ENCODE assay signal across 10 cellular contexts in genomic region chr10:102280397-102281015, GRCh38. TPM values are rescaled to one million over a fixed set of nuclear protein-coding genes. Genes with fewer than 3 reads are reported as not detected.
DNase-seq lines count a peak whose midpoint lies in the region; ATAC-seq and TF ChIP-seq lines count a peak whose summit lies in the region.
"Had no signal": no experiment of that assay in that cellular context is flagged by ENCODE, and none has a peak within 500 bp of the region (broad histone marks: within the 10 kb centered on the region; RNA-seq: fewer than 3 reads in every experiment).

No MANE protein-coding gene starts in this region.

- H3K79me2 ChIP-seq in GM23338 (replicated peaks; ENCODE audit: insufficient read depth), result no peaks in the 10 kb centered on the region; the same call in 1 of the 2 replicates

- no peaks in the 10 kb centered on the region for H3K9me2 ChIP-seq in GM23338 (ENCODE audit: insufficient read depth)

- H3K36me3 Mint-ChIP-seq in brain, result peaks cover 47% of the 10 kb centered on the region
- H3K36me3 Mint-ChIP-seq in GM23338 (ENCODE audit: low read depth), result no peaks in the 10 kb centered on the region

- H3K27ac Mint-ChIP-seq in brain (peak overlapping the region in 4 of 5 experiments; percentile 34 to 96 (median 75)), GM23338 (no peak overlapping the region)

- H3F3A ChIP-seq in GM23338 (replicated peaks; ENCODE audit: low read depth), result no peaks in the 10 kb centered on the region

- H3K27me3 Mint-ChIP-seq in brain (no peaks in the 10 kb centered on the region), GM23338 (ENCODE audit: insufficient read depth, low read depth, poor library complexity) (no peaks in the 10 kb centered on the region)

- peak overlapping the region in 3 of 5 experiments; percentile 30 to 80 (median 76) for H3K4me3 Mint-ChIP-seq in brain
- no peak overlapping the region for H3K4me3 Mint-ChIP-seq in GM23338

- 0 out of 2 replicates have a peak overlapping the region, but pooled peaks have one; percentile 9 for H3K4me3 ChIP-seq in BE2C (ENCODE audit: low read depth, low read length)
- H3K4me3 ChIP-seq in LNCaP clone FGC (ENCODE audit: low read depth, low read length), result peak overlapping the region; percentile 34
- H3K4me3 ChIP-seq in GM23338, result no peak overlapping the region

- H3K4me2 ChIP-seq in GM23338, result no peak overlapping the region

- H3K4me1 ChIP-seq in BE2C (peaks cover 6% of the 10 kb centered on the region), GM23338 (ENCODE audit: insufficient read depth) (no peaks in the 10 kb centered on the region)

- H3K27me3 ChIP-seq in BE2C, result no peaks in the 10 kb centered on the region
- H3K27me3 ChIP-seq in GM23338 (ENCODE audit: insufficient read depth), result no peaks in the 10 kb centered on the region

- H3K27ac ChIP-seq in GM23338 (ENCODE audit: low read depth), result no peak overlapping the region

- no peak overlapping the region for H2AFZ ChIP-seq in GM23338

- H3K9me3 Mint-ChIP-seq in brain, result no peaks in the 10 kb centered on the region
- H3K9me3 Mint-ChIP-seq in GM23338, result no peaks in the 10 kb centered on the region

- DNase-seq in BE2C, result peak; percentile 46
- DNase-seq in LNCaP clone FGC (ENCODE audit: low read depth), result peak; percentile 15
- peak; percentile 66 to 86 for DNase-seq in lung microvascular endothelial cell (ENCODE audit: low read depth in 2 of 2)
- no peak for DNase-seq in GM23338 (ENCODE audit: low spot score)
- DNase-seq in GM19240 (ENCODE audit: insufficient read length, low spot score), result no peak
- DNase-seq in NCI-H187 (lab: John Stamatoyannopoulos, UW), result no peak
- no peak for DNase-seq in SKM-1 treated with dmso at 0.1 percent for 144 hours (lab: John Stamatoyannopoulos, UW; ENCODE audit: unreplicated experiment)
- DNase-seq: PC-3 had no signal

- H3K36me3 ChIP-seq in BE2C (peaks cover 10% of the 10 kb centered on the region), GM23338 (ENCODE audit: insufficient read depth) (no peaks in the 10 kb centered on the region)

- H4K20me1 ChIP-seq in GM23338 (replicated peaks; ENCODE audit: insufficient read depth), result peaks cover 16% of the 10 kb centered on the region; the same call in 1 of the 2 replicates

- no peak for TF ChIP-seq CTCF in BE2C (IDR thresholded peaks at IDR 0.05; ENCODE audit: low read depth, low read length)
- no peak for TF ChIP-seq CTCF in LNCaP clone FGC (IDR thresholded peaks at IDR 0.05; ENCODE audit: control insufficient read depth, extremely low read depth, insufficient read depth)
- TF ChIP-seq CTCF in brain (conservative IDR thresholded peaks at IDR 0.05), result no peak
- TF ChIP-seq CTCF in GM23338 (conservative IDR thresholded peaks at IDR 0.05; ENCODE audit: low read depth in 2 of 2), result no peak

- H3K9me3 ChIP-seq in BE2C, result no peaks in the 10 kb centered on the region

- no peak for ATAC-seq in GM23338
- ATAC-seq: PC-3 had no signal

- H3K4me1 Mint-ChIP-seq in brain (peaks cover 62% of the 10 kb centered on the region), GM23338 (no peaks in the 10 kb centered on the region)

TF ChIP-seq in GM23338, 12 proteins besides CTCF, POLR2A, EP300 and RAD21 (continues in another document):
- TF ChIP-seq EZH2 (IDR thresholded peaks at IDR 0.05; ENCODE audit: low read depth, unreplicated experiment) (no peak), JUNB (IDR thresholded peaks at IDR 0.05; ENCODE audit: unreplicated experiment) (no peak), ZNF114 (CRISPR knock-in tag; IDR thresholded peaks at IDR 0.05) (no peak), CREB1 (CRISPR knock-in tag; IDR thresholded peaks at IDR 0.05; ENCODE audit: low read depth) (no peak), ZNF462 (CRISPR knock-in tag; IDR thresholded peaks at IDR 0.05) (no peak), ZNF331 (CRISPR knock-in tag; IDR thresholded peaks at IDR 0.05; ENCODE audit: low read depth) (no peak), STAT1 (IDR thresholded peaks at IDR 0.05; ENCODE audit: unreplicated experiment) (no peak), POLR2AphosphoS5 (IDR thresholded peaks at IDR 0.05; ENCODE audit: low read depth) (no peak), ETS1 (IDR thresholded peaks at IDR 0.05) (no peak)

RNA-seq across cellular contexts. Expression of gene GBF1, which starts 35.2 kb away (rescaled TPM):
- 66.7 TPM for polyA plus RNA-seq in BE2C (2012; ENCODE audit: insufficient read depth, insufficient read length, low read depth)
- polyA plus RNA-seq in brain (ENCODE audit: insufficient read depth, low read depth, low replicate concordance), result 37.1 TPM
- 10.3 and 10.9 TPM in 2 replicates for total RNA-seq in lung microvascular endothelial cell
- 27.2 and 32.6 TPM in 2 replicates for total RNA-seq in GM23338 (2014; rRNA removed; shearing (Covaris generic))
- 6.5 and 7.5 TPM in 2 replicates for polyA plus RNA-seq in GM23338 (2016; fragmentation: Nextera tagmentation; extraction: Ambion mirVana)

RNA-seq across cellular contexts. Expression of gene PITX3, which starts 39.2 kb away (rescaled TPM):
- not detected for polyA plus RNA-seq in BE2C (2012; ENCODE audit: insufficient read depth, insufficient read length, low read depth)
- polyA plus RNA-seq in brain (ENCODE audit: insufficient read depth, low read depth, low replicate concordance) (not detected), GM23338 (2016; fragmentation: Nextera tagmentation; extraction: Ambion mirVana) (0.34 and 1.5 TPM in 2 replicates)
- total RNA-seq in lung microvascular endothelial cell, result not detected in 2 replicates
- 1.5 TPM in 1 of 2 replicates, not detected in the other for total RNA-seq in GM23338 (2014; rRNA removed; shearing (Covaris generic))
- total RNA-seq: frontal cortex, PC-3 had no signal

RNA-seq across cellular contexts. Expression of gene ELOVL3, which starts 54.4 kb away (rescaled TPM):
- 0.32 TPM for polyA plus RNA-seq in BE2C (2012; ENCODE audit: insufficient read depth, insufficient read length, low read depth)
- polyA plus RNA-seq in brain (ENCODE audit: insufficient read depth, low read depth, low replicate concordance) (0.80 TPM), GM23338 (2016; fragmentation: Nextera tagmentation; extraction: Ambion mirVana) (0.31 TPM in 1 of 2 replicates, not detected in the other)
- not detected in 2 replicates for total RNA-seq in lung microvascular endothelial cell
- 0.59 TPM in 1 of 2 replicates, not detected in the other for total RNA-seq in GM23338 (2014; rRNA removed; shearing (Covaris generic))
- total RNA-seq: frontal cortex had no signal

Comparison
In these comparisons a context has a peak if more than half of its experiments do, and no peak if none do; other contexts are left out.
1. DNase-seq: peak in BE2C (single experiment), LNCaP clone FGC (single experiment) and lung microvascular endothelial cell (2 of 2); none in GM23338 (single experiment), GM19240 (single experiment), NCI-H187 (0 of 2) and SKM-1 treated with dmso at 0.1 percent for 144 hours (single experiment).